In the genomic region with DNA sequence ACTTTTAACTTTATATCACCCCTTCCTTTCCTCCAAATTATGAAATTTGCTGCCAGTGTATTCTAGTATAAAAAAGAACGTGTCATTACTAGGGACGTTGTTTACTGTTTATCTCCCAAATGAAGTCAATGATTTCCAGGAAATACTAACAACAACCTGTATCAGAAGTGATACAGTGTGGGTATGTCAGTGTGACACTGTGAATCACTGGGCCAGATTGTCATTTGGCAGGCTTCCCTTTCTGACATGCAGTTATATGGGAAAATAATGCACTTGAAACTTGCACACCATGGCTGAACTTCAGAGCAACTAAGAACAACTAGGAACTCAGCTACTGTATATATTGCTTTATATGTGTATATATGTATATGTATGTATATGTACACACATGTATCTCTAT, we compare ENCODE assay signal across 1 cellular context.
TF ChIP-seq lines count a peak whose summit lies in the region.

No MANE protein-coding gene starts in this region.

TF ChIP-seq in GM23338, 12 proteins besides CTCF, POLR2A, EP300 and RAD21:
- no peak for TF ChIP-seq ZNF114 (CRISPR knock-in tag; IDR thresholded peaks at IDR 0.05)
- TF ChIP-seq, protein P1, sequence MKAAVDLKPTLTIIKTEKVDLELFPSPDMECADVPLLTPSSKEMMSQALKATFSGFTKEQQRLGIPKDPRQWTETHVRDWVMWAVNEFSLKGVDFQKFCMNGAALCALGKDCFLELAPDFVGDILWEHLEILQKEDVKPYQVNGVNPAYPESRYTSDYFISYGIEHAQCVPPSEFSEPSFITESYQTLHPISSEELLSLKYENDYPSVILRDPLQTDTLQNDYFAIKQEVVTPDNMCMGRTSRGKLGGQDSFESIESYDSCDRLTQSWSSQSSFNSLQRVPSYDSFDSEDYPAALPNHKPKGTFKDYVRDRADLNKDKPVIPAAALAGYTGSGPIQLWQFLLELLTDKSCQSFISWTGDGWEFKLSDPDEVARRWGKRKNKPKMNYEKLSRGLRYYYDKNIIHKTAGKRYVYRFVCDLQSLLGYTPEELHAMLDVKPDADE (IDR thresholded peaks at IDR 0.05): no peak
- TF ChIP-seq, protein P2, sequence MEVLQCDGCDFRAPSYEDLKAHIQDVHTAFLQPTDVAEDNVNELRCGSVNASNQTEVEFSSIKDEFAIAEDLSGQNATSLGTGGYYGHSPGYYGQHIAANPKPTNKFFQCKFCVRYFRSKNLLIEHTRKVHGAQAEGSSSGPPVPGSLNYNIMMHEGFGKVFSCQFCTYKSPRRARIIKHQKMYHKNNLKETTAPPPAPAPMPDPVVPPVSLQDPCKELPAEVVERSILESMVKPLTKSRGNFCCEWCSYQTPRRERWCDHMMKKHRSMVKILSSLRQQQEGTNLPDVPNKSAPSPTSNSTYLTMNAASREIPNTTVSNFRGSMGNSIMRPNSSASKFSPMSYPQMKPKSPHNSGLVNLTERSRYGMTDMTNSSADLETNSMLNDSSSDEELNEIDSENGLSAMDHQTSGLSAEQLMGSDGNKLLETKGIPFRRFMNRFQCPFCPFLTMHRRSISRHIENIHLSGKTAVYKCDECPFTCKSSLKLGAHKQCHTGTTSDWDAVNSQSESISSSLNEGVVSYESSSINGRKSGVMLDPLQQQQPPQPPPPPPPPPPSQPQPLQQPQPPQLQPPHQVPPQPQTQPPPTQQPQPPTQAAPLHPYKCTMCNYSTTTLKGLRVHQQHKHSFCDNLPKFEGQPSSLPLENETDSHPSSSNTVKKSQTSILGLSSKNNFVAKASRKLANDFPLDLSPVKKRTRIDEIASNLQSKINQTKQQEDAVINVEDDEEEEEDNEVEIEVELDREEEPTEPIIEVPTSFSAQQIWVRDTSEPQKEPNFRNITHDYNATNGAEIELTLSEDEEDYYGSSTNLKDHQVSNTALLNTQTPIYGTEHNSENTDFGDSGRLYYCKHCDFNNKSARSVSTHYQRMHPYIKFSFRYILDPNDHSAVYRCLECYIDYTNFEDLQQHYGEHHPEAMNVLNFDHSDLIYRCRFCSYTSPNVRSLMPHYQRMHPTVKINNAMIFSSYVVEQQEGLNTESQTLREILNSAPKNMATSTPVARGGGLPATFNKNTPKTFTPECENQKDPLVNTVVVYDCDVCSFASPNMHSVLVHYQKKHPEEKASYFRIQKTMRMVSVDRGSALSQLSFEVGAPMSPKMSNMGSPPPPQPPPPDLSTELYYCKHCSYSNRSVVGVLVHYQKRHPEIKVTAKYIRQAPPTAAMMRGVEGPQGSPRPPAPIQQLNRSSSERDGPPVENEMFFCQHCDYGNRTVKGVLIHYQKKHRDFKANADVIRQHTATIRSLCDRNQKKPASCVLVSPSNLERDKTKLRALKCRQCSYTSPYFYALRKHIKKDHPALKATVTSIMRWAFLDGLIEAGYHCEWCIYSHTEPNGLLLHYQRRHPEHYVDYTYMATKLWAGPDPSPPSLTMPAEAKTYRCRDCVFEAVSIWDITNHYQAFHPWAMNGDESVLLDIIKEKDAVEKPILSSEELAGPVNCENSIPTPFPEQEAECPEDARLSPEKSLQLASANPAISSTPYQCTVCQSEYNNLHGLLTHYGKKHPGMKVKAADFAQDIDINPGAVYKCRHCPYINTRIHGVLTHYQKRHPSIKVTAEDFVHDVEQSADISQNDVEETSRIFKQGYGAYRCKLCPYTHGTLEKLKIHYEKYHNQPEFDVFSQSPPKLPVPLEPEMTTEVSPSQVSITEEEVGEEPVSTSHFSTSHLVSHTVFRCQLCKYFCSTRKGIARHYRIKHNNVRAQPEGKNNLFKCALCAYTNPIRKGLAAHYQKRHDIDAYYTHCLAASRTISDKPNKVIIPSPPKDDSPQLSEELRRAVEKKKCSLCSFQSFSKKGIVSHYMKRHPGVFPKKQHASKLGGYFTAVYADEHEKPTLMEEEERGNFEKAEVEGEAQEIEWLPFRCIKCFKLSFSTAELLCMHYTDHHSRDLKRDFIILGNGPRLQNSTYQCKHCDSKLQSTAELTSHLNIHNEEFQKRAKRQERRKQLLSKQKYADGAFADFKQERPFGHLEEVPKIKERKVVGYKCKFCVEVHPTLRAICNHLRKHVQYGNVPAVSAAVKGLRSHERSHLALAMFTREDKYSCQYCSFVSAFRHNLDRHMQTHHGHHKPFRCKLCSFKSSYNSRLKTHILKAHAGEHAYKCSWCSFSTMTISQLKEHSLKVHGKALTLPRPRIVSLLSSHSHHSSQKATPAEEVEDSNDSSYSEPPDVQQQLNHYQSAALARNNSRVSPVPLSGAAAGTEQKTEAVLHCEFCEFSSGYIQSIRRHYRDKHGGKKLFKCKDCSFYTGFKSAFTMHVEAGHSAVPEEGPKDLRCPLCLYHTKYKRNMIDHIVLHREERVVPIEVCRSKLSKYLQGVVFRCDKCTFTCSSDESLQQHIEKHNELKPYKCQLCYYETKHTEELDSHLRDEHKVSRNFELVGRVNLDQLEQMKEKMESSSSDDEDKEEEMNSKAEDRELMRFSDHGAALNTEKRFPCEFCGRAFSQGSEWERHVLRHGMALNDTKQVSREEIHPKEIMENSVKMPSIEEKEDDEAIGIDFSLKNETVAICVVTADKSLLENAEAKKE (CRISPR knock-in tag; IDR thresholded peaks at IDR 0.05): no peak
- TF ChIP-seq, protein P3, sequence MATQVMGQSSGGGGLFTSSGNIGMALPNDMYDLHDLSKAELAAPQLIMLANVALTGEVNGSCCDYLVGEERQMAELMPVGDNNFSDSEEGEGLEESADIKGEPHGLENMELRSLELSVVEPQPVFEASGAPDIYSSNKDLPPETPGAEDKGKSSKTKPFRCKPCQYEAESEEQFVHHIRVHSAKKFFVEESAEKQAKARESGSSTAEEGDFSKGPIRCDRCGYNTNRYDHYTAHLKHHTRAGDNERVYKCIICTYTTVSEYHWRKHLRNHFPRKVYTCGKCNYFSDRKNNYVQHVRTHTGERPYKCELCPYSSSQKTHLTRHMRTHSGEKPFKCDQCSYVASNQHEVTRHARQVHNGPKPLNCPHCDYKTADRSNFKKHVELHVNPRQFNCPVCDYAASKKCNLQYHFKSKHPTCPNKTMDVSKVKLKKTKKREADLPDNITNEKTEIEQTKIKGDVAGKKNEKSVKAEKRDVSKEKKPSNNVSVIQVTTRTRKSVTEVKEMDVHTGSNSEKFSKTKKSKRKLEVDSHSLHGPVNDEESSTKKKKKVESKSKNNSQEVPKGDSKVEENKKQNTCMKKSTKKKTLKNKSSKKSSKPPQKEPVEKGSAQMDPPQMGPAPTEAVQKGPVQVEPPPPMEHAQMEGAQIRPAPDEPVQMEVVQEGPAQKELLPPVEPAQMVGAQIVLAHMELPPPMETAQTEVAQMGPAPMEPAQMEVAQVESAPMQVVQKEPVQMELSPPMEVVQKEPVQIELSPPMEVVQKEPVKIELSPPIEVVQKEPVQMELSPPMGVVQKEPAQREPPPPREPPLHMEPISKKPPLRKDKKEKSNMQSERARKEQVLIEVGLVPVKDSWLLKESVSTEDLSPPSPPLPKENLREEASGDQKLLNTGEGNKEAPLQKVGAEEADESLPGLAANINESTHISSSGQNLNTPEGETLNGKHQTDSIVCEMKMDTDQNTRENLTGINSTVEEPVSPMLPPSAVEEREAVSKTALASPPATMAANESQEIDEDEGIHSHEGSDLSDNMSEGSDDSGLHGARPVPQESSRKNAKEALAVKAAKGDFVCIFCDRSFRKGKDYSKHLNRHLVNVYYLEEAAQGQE (IDR thresholded peaks at IDR 0.05; ENCODE audit: unreplicated experiment): no peak
- no peak for TF ChIP-seq ZNF331 (CRISPR knock-in tag; IDR thresholded peaks at IDR 0.05; ENCODE audit: low read depth)
- no peak for TF ChIP-seq POLR2AphosphoS5 (IDR thresholded peaks at IDR 0.05; ENCODE audit: low read depth)
- TF ChIP-seq NANOG (IDR thresholded peaks at IDR 0.05; ENCODE audit: borderline replicate concordance): no peak
- TF ChIP-seq JUNB (IDR thresholded peaks at IDR 0.05; ENCODE audit: unreplicated experiment): no peak
